Comparison of ENCODE assay signal across 19 cellular contexts in the genomic region with DNA sequence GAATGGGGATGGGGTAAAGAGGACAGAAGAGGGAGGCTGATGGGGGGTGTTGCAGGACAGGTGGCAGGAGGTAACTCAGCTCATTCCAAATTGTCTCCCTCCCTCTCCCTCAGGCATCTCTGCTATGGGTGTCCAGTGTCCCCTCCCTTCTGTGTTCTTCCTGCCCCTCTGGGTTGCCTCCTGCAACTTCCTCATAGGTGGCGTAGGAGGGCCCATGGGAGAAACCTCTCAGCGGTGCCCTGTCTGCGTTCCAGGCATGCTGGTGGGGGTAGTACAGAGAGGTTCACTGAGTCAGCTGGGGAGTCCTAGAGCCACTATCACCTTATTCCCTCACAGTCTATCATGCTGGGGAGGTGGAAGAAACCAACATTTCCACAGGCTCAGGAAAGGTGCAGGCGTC. TPM values are rescaled to one million over a fixed set of nuclear protein-coding genes. Genes with fewer than 3 reads are reported as not detected.
A peak's percentile ranks its signal among the peaks of the same experiment; 100 is the strongest.
DNase-seq lines count a peak whose midpoint lies in the region; ATAC-seq, FAIRE-seq and TF ChIP-seq lines count a peak whose summit lies in the region.
"Had no signal": no experiment of that assay in that cellular context is flagged by ENCODE, and none has a peak within 500 bp of the region (broad histone marks: within the 10 kb centered on the region; RNA-seq: fewer than 3 reads in every experiment).

No MANE protein-coding gene starts in this region.

- peaks cover 20% of the 10 kb centered on the region for H3K4me1 ChIP-seq in endothelial cell of umbilical vein (ENCODE audit: control insufficient read depth, extremely low read depth, insufficient read depth, low read length)
- H3K4me1 ChIP-seq: BE2C had no signal

- BruUV-seq in endothelial cell of umbilical vein (replicated peaks; lab: Mats Ljungman, UMichigan): no TSS peak

- H3K9ac ChIP-seq in endothelial cell of umbilical vein (replicated peaks; ENCODE audit: extremely low read depth, insufficient read depth, low read length): no peak overlapping the region

- no peak overlapping the region for H3K4me3 ChIP-seq in endothelial cell of umbilical vein (replicated peaks in 1 of 3; ENCODE audit: insufficient read depth in 1 of 3, low read depth in 1 of 3, low read length in 3 of 3)
- H3K4me3 ChIP-seq: PC-9, SK-N-MC had no signal

- H3K27me3 Mint-ChIP-seq in CD14-positive monocyte (ENCODE audit: low read depth in 3 of 3): peaks cover 42 to 48% (median 45%) of the 10 kb centered on the region in 3 donors

- peaks cover 0 to 9% (median 3%) of the 10 kb centered on the region in 7 donors for H3K9me3 Mint-ChIP-seq in CD14-positive monocyte

- TF ChIP-seq POLR2A in endothelial cell of umbilical vein (IDR thresholded peaks at IDR 0.05; ENCODE audit: low read depth, low read length): peak; percentile 30

- H3K36me3 Mint-ChIP-seq in CD14-positive monocyte: no peaks in the 10 kb centered on the region

- H3K9me3 ChIP-seq in endothelial cell of umbilical vein (replicated peaks; ENCODE audit: control insufficient read depth, insufficient read depth, low read length): no peaks in the 10 kb centered on the region
- H3K9me3 ChIP-seq: BE2C had no signal

- TF ChIP-seq CTCF in CD14-positive monocyte (IDR thresholded peaks at IDR 0.05) (no peak), endothelial cell of umbilical vein (IDR thresholded peaks at IDR 0.05; ENCODE audit: extremely low read depth in 1 of 2, insufficient read depth in 1 of 2, low read depth in 1 of 2, low read length in 2 of 2) (no peak)

- H3K27ac ChIP-seq in endothelial cell of umbilical vein (ENCODE audit: insufficient read depth, low read depth, low read length): no peak overlapping the region
- H3K27ac ChIP-seq: PC-9, SK-N-MC had no signal

- H3K9me1 ChIP-seq in endothelial cell of umbilical vein (replicated peaks; ENCODE audit: control insufficient read depth, extremely low read depth, insufficient read depth, low read length): no peaks in the 10 kb centered on the region

- no peak overlapping the region for H3K4me2 ChIP-seq in endothelial cell of umbilical vein (ENCODE audit: insufficient read depth, low read length)
- H3K4me2 ChIP-seq: PC-9 had no signal

- ATAC-seq in HG02852 (IDR thresholded peaks at IDR 0.05; ENCODE audit: unreplicated experiment): no peak
- ATAC-seq in GM18502 (IDR thresholded peaks at IDR 0.05; ENCODE audit: poor library complexity, unreplicated experiment): no peak

- H3K27me3 ChIP-seq in endothelial cell of umbilical vein (ENCODE audit: control insufficient read depth in 2 of 2, insufficient read depth in 2 of 2, low read length in 2 of 2): no peaks in the 10 kb centered on the region
- H3K27me3 ChIP-seq: BE2C had no signal

- DNase-seq in AG20443 (ENCODE audit: low spot score) (peak; percentile 8), CD14-positive monocyte (ENCODE audit: low spot score) (peak; percentile 40), MV-4-11 (lab: John Stamatoyannopoulos, UW) (peak; percentile 12), endothelial cell of umbilical vein (ENCODE audit: low read depth, low spot score) (no peak), occipital lobe (lab: John Stamatoyannopoulos, UW) (no peak)
- DNase-seq: BE2C, DND-41, NCI-H1436, NCI-H2029, NCI-H2171, NCI-H774, PC-9, T-helper 1 cell had no signal

- no peaks in the 10 kb centered on the region for H3K79me2 ChIP-seq in endothelial cell of umbilical vein (ENCODE audit: control insufficient read depth, insufficient read depth, low read length)

- no peak overlapping the region for H2AFZ ChIP-seq in endothelial cell of umbilical vein (ENCODE audit: low read depth, low read length)
- H2AFZ ChIP-seq: PC-9 had no signal

- intact Hi-C loops in CD14-positive monocyte (cut with micrococcal nuclease) (no loop called here), endothelial cell of umbilical vein (cut with micrococcal nuclease) (no loop called here)

- no peaks in the 10 kb centered on the region for H4K20me1 ChIP-seq in endothelial cell of umbilical vein (replicated peaks; ENCODE audit: control insufficient read depth, extremely low read depth, insufficient read depth, low read length)

- H3K4me1 Mint-ChIP-seq in CD14-positive monocyte: peaks cover 27% of the 10 kb centered on the region

- POLR2A ChIA-PET in endothelial cell of umbilical vein (lab: Charles Lee): interaction anchor here (1.1 to 2.8 kb wide), 2 partner anchors 36 to 111 kb away, joined by 3 to 10 read pairs; a partner anchor contains a TSS

- dilution Hi-C loops in endothelial cell of umbilical vein (cut with MboI; ENCODE audit: extremely low pct_ligation_motif_present, low sequenced_read_pairs): no loop called here

- H3K27ac Mint-ChIP-seq in CD14-positive monocyte: no peak overlapping the region

- CTCF ChIA-PET in endothelial cell of umbilical vein (lab: Charles Lee): interaction anchor here (1.0 to 3.8 kb wide), 3 partner anchors 24 to 103 kb away, joined by 3 to 39 read pairs (median 8); a partner anchor contains a TSS

- H3K4me3 Mint-ChIP-seq in CD14-positive monocyte: peak overlapping the region in 1 of 2 donors; percentile 46

- no peak for FAIRE-seq in endothelial cell of umbilical vein (lab: Jason Lieb, UNC)
- FAIRE-seq: G401.6, H1 had no signal

- H3K36me3 ChIP-seq in endothelial cell of umbilical vein (ENCODE audit: control insufficient read depth in 2 of 2, extremely low read depth in 1 of 2, insufficient read depth in 2 of 2, low read length in 2 of 2): peaks cover 15% of the 10 kb centered on the region in 2 experiments
- H3K36me3 ChIP-seq: BE2C had no signal

TF ChIP-seq in endothelial cell of umbilical vein, 7 proteins besides CTCF, POLR2A, EP300 and RAD21:
- TF ChIP-seq JUN (IDR thresholded peaks at IDR 0.05; ENCODE audit: borderline replicate concordance, insufficient read depth, insufficient read length, low read depth) (no peak), GATA2 (IDR thresholded peaks at IDR 0.05; ENCODE audit: insufficient read depth, insufficient read length, low read depth, low read length) (no peak), POLR2AphosphoS5 (IDR thresholded peaks at IDR 0.05; ENCODE audit: insufficient read depth, low read depth, low read length) (peak; percentile 20), EZH2 (IDR thresholded peaks at IDR 0.05; ENCODE audit: borderline replicate concordance, low read depth, low read length, severe bottlenecking) (no peak), MYC (IDR thresholded peaks at IDR 0.05; ENCODE audit: low read depth, low read length) (no peak), FOS (IDR thresholded peaks at IDR 0.05; ENCODE audit: borderline replicate concordance, insufficient read depth, low read length) (no peak)
- TF ChIP-seq, protein P1, sequence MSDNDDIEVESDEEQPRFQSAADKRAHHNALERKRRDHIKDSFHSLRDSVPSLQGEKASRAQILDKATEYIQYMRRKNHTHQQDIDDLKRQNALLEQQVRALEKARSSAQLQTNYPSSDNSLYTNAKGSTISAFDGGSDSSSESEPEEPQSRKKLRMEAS (IDR thresholded peaks at IDR 0.05; ENCODE audit: insufficient read depth, insufficient read length): no peak

RNA-seq across cellular contexts. Expression of a gene that starts 14.7 kb away (rescaled TPM):
- polyA plus RNA-seq in CD14-positive monocyte: not detected
- total RNA-seq in endothelial cell of umbilical vein: not detected in 2 replicates
- polyA plus RNA-seq in endothelial cell of umbilical vein: not detected in 2 replicates
- not detected in 2 replicates for polyA plus RNA-seq in endothelial cell of umbilical vein (2011; cell fraction: cytosol; rRNA removed)
- polyA plus RNA-seq in endothelial cell of umbilical vein (2011; cell fraction: nucleus; rRNA removed): not detected in 2 replicates
- not detected in 2 replicates for polyA plus RNA-seq in endothelial cell of umbilical vein (2012)
- polyA minus RNA-seq in endothelial cell of umbilical vein: not detected in 2 replicates
- polyA minus RNA-seq in endothelial cell of umbilical vein (2011; cell fraction: cytosol; rRNA and poly(A)+ RNA removed): not detected
- polyA minus RNA-seq in endothelial cell of umbilical vein (2011; cell fraction: nucleus; rRNA and poly(A)+ RNA removed): not detected in 2 replicates
- not detected for total RNA-seq in occipital lobe
- total RNA-seq: H1, NCI-H460, PC-9 had no signal
- polyA plus RNA-seq: H1 had no signal

RNA-seq across cellular contexts. Expression of a gene that starts 14.9 kb away (rescaled TPM):
- polyA plus RNA-seq in CD14-positive monocyte: not detected
- 78.6 and 108 TPM in 2 replicates for total RNA-seq in endothelial cell of umbilical vein
- 119 and 355 TPM in 2 replicates for polyA plus RNA-seq in endothelial cell of umbilical vein
- 70.1 and 83.6 TPM in 2 replicates for polyA plus RNA-seq in endothelial cell of umbilical vein (2011; cell fraction: cytosol; rRNA removed)
- 116 and 181 TPM in 2 replicates for polyA plus RNA-seq in endothelial cell of umbilical vein (2011; cell fraction: nucleus; rRNA removed)
- 56.7 and 63.8 TPM in 2 replicates for polyA plus RNA-seq in endothelial cell of umbilical vein (2012)
- 43.0 and 51.1 TPM in 2 replicates for polyA minus RNA-seq in endothelial cell of umbilical vein
- not detected for polyA minus RNA-seq in endothelial cell of umbilical vein (2011; cell fraction: cytosol; rRNA and poly(A)+ RNA removed)
- 35.5 and 37.5 TPM in 2 replicates for polyA minus RNA-seq in endothelial cell of umbilical vein (2011; cell fraction: nucleus; rRNA and poly(A)+ RNA removed)
- total RNA-seq in occipital lobe: 0.47 TPM
- total RNA-seq: NCI-H460, PC-9 had no signal

RNA-seq across cellular contexts. Expression of a gene that starts 29.7 kb away (rescaled TPM):
- 1 to 10 TPM in 1 of 2 donors, under 1 TPM in 1; 0.96 to 3.8 TPM for polyA plus RNA-seq in CD14-positive monocyte
- 7.7 and 9.4 TPM in 2 replicates for total RNA-seq in endothelial cell of umbilical vein
- 7.6 and 8.1 TPM in 2 replicates for polyA plus RNA-seq in endothelial cell of umbilical vein
- polyA plus RNA-seq in endothelial cell of umbilical vein (2011; cell fraction: cytosol; rRNA removed): 3.9 and 4.0 TPM in 2 replicates
- 23.0 and 23.1 TPM in 2 replicates for polyA plus RNA-seq in endothelial cell of umbilical vein (2011; cell fraction: nucleus; rRNA removed)
- 6.2 and 6.4 TPM in 2 replicates for polyA plus RNA-seq in endothelial cell of umbilical vein (2012)
- polyA minus RNA-seq in endothelial cell of umbilical vein: 2.8 and 6.4 TPM in 2 replicates
- polyA minus RNA-seq in endothelial cell of umbilical vein (2011; cell fraction: cytosol; rRNA and poly(A)+ RNA removed): 2.2 TPM
- polyA minus RNA-seq in endothelial cell of umbilical vein (2011; cell fraction: nucleus; rRNA and poly(A)+ RNA removed): 4.8 and 7.8 TPM in 2 replicates
- 0.31 TPM for total RNA-seq in occipital lobe

RNA-seq across cellular contexts. Expression of a gene that starts 36.4 kb away (rescaled TPM):
- polyA plus RNA-seq in CD14-positive monocyte: 10 to 100 TPM; 31.7 to 34.3 TPM
- 36.5 and 36.8 TPM in 2 replicates for total RNA-seq in endothelial cell of umbilical vein
- polyA plus RNA-seq in endothelial cell of umbilical vein: 52.7 and 52.9 TPM in 2 replicates
- 60.6 and 61.9 TPM in 2 replicates for polyA plus RNA-seq in endothelial cell of umbilical vein (2011; cell fraction: cytosol; rRNA removed)
- 40.6 and 41.6 TPM in 2 replicates for polyA plus RNA-seq in endothelial cell of umbilical vein (2011; cell fraction: nucleus; rRNA removed)
- polyA plus RNA-seq in endothelial cell of umbilical vein (2012): 51.5 and 53.4 TPM in 2 replicates
- polyA minus RNA-seq in endothelial cell of umbilical vein: 17.8 and 22.0 TPM in 2 replicates
- polyA minus RNA-seq in endothelial cell of umbilical vein (2011; cell fraction: cytosol; rRNA and poly(A)+ RNA removed): 26.3 TPM
- 5.3 and 8.4 TPM in 2 replicates for polyA minus RNA-seq in endothelial cell of umbilical vein (2011; cell fraction: nucleus; rRNA and poly(A)+ RNA removed)
- total RNA-seq in occipital lobe: 3.7 TPM

Comparison
In these comparisons a context has a peak if more than half of its experiments do, and no peak if none do; other contexts are left out.
1. DNase-seq: peak in AG20443 (single experiment), CD14-positive monocyte (single experiment) and MV-4-11 (single experiment); none in endothelial cell of umbilical vein (single experiment) and occipital lobe (single experiment).
2. RNA of a gene that starts 14.9 kb away (total RNA-seq): 78.6 to 108 TPM in endothelial cell of umbilical vein; 0.47 TPM in occipital lobe (single experiment); every median in the first group is over 10 times any median in the second.